Comparison of ENCODE assay signal across 9 cellular contexts in the genomic region with DNA sequence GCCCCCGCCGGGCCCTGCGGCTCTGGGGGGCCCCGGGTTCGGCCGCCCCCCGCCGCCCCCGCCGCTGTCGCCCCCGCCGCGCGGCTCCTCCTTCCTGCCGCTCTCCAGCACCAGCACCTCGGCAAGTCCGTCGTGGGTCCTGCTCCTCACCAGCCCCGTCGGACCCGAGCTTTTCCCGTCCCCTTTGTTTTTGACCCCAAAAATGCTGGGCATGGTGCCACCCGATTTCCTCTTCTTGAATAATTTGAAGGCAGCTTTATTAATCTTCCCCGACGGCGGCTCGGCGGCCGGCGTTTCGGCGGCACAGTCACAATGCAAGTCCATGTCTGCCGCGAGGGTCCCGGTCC. TPM values are rescaled to one million over a fixed set of nuclear protein-coding genes. Genes with fewer than 3 reads are reported as not detected.
DNase-seq lines count a peak whose midpoint lies in the region; ATAC-seq and TF ChIP-seq lines count a peak whose summit lies in the region.
"Had no signal": no experiment of that assay in that cellular context is flagged by ENCODE, and none has a peak within 500 bp of the region (broad histone marks: within the 10 kb centered on the region; RNA-seq: fewer than 3 reads in every experiment).

No MANE protein-coding gene starts in this region.

- H3K27ac ChIP-seq in HUES48 (ENCODE audit: low read depth, low read length) (no peak overlapping the region), coronary artery (no peak overlapping the region)

- H3K27me3 ChIP-seq in BE2C (peaks cover 52% of the 10 kb centered on the region), HUES48 (ENCODE audit: control insufficient read depth, insufficient read depth, low read length) (peaks cover 56% of the 10 kb centered on the region)

- H3K9me3 ChIP-seq in BE2C (no peaks in the 10 kb centered on the region), HUES48 (ENCODE audit: control insufficient read depth, insufficient read depth, low read length) (no peaks in the 10 kb centered on the region)

- H3K4me1 Mint-ChIP-seq in neural crest cell (peaks cover 31% of the 10 kb centered on the region), immature natural killer cell (peaks cover 6 to 8% of the 10 kb centered on the region in 2 donors)

- H3K36me3 ChIP-seq in BE2C (no peaks in the 10 kb centered on the region), HUES48 (ENCODE audit: control insufficient read depth, insufficient read depth, low read length) (no peaks in the 10 kb centered on the region)

- H3K9me3 Mint-ChIP-seq in neural crest cell (no peaks in the 10 kb centered on the region), immature natural killer cell (no peaks in the 10 kb centered on the region)

- ATAC-seq in HG02610 (IDR thresholded peaks at IDR 0.05; ENCODE audit: unreplicated experiment): no peak

- H3K9ac ChIP-seq in HUES48 (ENCODE audit: low read depth, low read length): no peak overlapping the region

- no peak for TF ChIP-seq CTCF in BE2C (IDR thresholded peaks at IDR 0.05; ENCODE audit: low read depth, low read length)
- no peak for TF ChIP-seq CTCF in coronary artery (IDR thresholded peaks at IDR 0.05)
- no peak for TF ChIP-seq CTCF in neural crest cell (conservative IDR thresholded peaks at IDR 0.05)

- H3K27ac Mint-ChIP-seq in neural crest cell (ENCODE audit: unreplicated experiment): peak overlapping the region; percentile 38
- H3K27ac Mint-ChIP-seq in immature natural killer cell: no peak overlapping the region

- H3K4me3 Mint-ChIP-seq in neural crest cell (peak overlapping the region; percentile 83), immature natural killer cell (no peak overlapping the region)

- H3K36me3 Mint-ChIP-seq in neural crest cell (ENCODE audit: low read depth) (peaks cover 5% of the 10 kb centered on the region), immature natural killer cell (peaks cover 0 to 4% (median 0%) of the 10 kb centered on the region in 3 donors)

- H3K4me1 ChIP-seq in BE2C (no peaks in the 10 kb centered on the region), HUES48 (ENCODE audit: control insufficient read depth, insufficient read depth, low read length) (peaks cover 23% of the 10 kb centered on the region)

- peaks cover 75% of the 10 kb centered on the region for H3K27me3 Mint-ChIP-seq in neural crest cell (ENCODE audit: low read depth)
- peaks cover 12 to 33% (median 23%) of the 10 kb centered on the region in 3 donors for H3K27me3 Mint-ChIP-seq in immature natural killer cell (ENCODE audit: low read depth in 3 of 3)

- peak overlapping the region; percentile 43 for H3K4me3 ChIP-seq in BE2C (ENCODE audit: low read depth, low read length)
- H3K4me3 ChIP-seq in HUES48 (ENCODE audit: low read depth, low read length): peak overlapping the region; percentile 62
- H3K4me3 ChIP-seq in coronary artery: peak overlapping the region; percentile 66

- DNase-seq in BE2C: no peak
- no peak for DNase-seq in coronary artery (ENCODE audit: low spot score)
- DNase-seq in neural crest cell (ENCODE audit: low read depth, low spot score): no peak
- no peak for DNase-seq in immature natural killer cell
- no peak for DNase-seq in NCI-H524 (lab: John Stamatoyannopoulos, UW)
- DNase-seq in NCI-H526 treated with DMSO at 0.1 percent for 48 hours (lab: John Stamatoyannopoulos, UW): no peak
- DNase-seq: NCI-H1048 had no signal

RNA-seq across cellular contexts. Expression of gene AMER2, which starts 0.9 kb away (rescaled TPM):
- not detected for polyA plus RNA-seq in BE2C (2012; ENCODE audit: insufficient read depth, insufficient read length, low read depth)
- 3.9 and 4.1 TPM in 2 replicates for total RNA-seq in neural crest cell
- polyA plus RNA-seq in immature natural killer cell: not detected
